ENCODE assay signal across 31 cellular contexts in the genomic region with DNA sequence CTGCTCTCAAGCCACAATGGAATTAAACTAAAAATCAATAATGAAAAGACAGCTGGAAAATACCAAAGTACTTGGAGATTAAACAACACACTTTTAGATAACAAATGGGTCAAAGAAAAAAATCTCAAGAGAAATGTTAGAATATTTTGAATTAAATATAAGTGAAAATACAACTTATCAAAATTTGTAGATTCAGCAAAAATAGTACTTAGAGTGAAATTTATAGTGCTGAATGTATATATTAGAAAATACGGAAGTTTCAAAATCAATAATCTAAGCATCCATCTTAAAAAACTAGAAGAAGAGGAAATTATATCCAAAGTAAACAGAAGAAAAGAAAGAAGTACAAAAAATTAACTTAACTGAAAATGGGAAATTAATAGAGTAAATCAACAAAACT.
"Had no signal": no experiment of that assay in that cellular context is flagged by ENCODE, and none has a peak within 500 bp of the region (broad histone marks: within the 10 kb centered on the region; RNA-seq: fewer than 3 reads in every experiment).

No MANE protein-coding gene starts in this region.

- H3K27ac Mint-ChIP-seq: activated B cell treated with CpG ODN at 0.5 μM for 24 hours; activated CD4-positive, alpha-beta memory T cell treated with anti-CD3 and anti-CD28 coated beads, Interleukin-2, amount 10 ng/mL, durations not matched to agents 7 days and 5 days; activated CD4-positive, alpha-beta T cell treated with anti-CD3 and anti-CD28 coated beads, Interleukin-2, amount 10 ng/mL, durations not matched to agents 24 days and 14 days; activated naive CD4-positive, alpha-beta T cell treated with anti-CD3 and anti-CD28 coated beads for 36 hours; activated naive CD4-positive, alpha-beta T cell treated with anti-CD3 and anti-CD28 coated beads, Interleukin-2, amount 50 U/mL, for 72 hours; activated naive CD8-positive, alpha-beta T cell treated with anti-CD3 and anti-CD28 coated beads for 36 hours; activated T-cell treated with anti-CD3 and anti-CD28 coated beads, Interleukin-2, amount 50 U/mL, for 72 hours; activated T-helper 1 cell treated with anti-CD3 and anti-CD28 coated beads, Interleukin-12 subunit alpha, Interleukin-12 subunit beta, Interleukin-2, Interleukin-4 antibody, amounts not matched to agents 30 ng/mL and 10 ng/mL and 1 ng/mL, durations not matched to agents 14 hours and 24 hours and 36 hours; activated T-helper 17 cell treated with anti-CD3 and anti-CD28 coated beads, Interleukin-2, amount 50 U/mL, for 72 hours; brain; T-cell; T-helper 17 cell had no signal

- H3K4me1 Mint-ChIP-seq: activated B cell treated with CpG ODN at 0.5 μM for 24 hours; activated CD4-positive, alpha-beta memory T cell treated with anti-CD3 and anti-CD28 coated beads, Interleukin-2, amount 10 ng/mL, durations not matched to agents 7 days and 5 days; activated CD4-positive, alpha-beta T cell treated with anti-CD3 and anti-CD28 coated beads, Interleukin-2, amount 10 ng/mL, durations not matched to agents 24 days and 14 days; activated naive CD8-positive, alpha-beta T cell treated with anti-CD3 and anti-CD28 coated beads for 36 hours; activated T-helper 17 cell treated with anti-CD3 and anti-CD28 coated beads, Interleukin-2, amount 50 U/mL, for 72 hours; T-cell; T-helper 17 cell had no signal

- H3K4me3 ChIP-seq: adrenal gland, breast epithelium had no signal

- H3K9me3 ChIP-seq: adrenal gland, breast epithelium had no signal

- H3K36me3 ChIP-seq: adrenal gland, breast epithelium had no signal

- H3K27me3 Mint-ChIP-seq: activated B cell treated with CpG ODN at 0.5 μM for 24 hours; activated CD4-positive, alpha-beta memory T cell treated with anti-CD3 and anti-CD28 coated beads, Interleukin-2, amount 10 ng/mL, durations not matched to agents 7 days and 5 days; activated CD4-positive, alpha-beta T cell treated with anti-CD3 and anti-CD28 coated beads, Interleukin-2, amount 10 ng/mL, durations not matched to agents 24 days and 14 days; activated naive CD8-positive, alpha-beta T cell treated with anti-CD3 and anti-CD28 coated beads for 36 hours; activated T-helper 17 cell treated with anti-CD3 and anti-CD28 coated beads, Interleukin-2, amount 50 U/mL, for 72 hours; brain; T-cell; T-helper 17 cell had no signal

- DNase-seq: activated B cell treated with CpG ODN at 0.5 μM for 24 hours; activated CD4-positive, alpha-beta memory T cell treated with anti-CD3 and anti-CD28 coated beads, Interleukin-2, amount 10 ng/mL, durations not matched to agents 7 days and 5 days; activated CD4-positive, alpha-beta T cell treated with anti-CD3 and anti-CD28 coated beads for 4 hours; activated CD4-positive, alpha-beta T cell treated with anti-CD3 and anti-CD28 coated beads, Interleukin-2, amount 10 ng/mL, durations not matched to agents 24 days and 14 days; activated CD4-positive, alpha-beta T cell treated with anti-CD3 and anti-CD28 coated beads, Interleukin-2, amount 50 U/mL, for 48 hours; activated CD4-positive, CD25-positive, alpha-beta regulatory T cell treated with anti-CD3 and anti-CD28 coated beads, Interleukin-2, amount 50 U/mL, for 72 hours; activated CD8-positive, alpha-beta memory T cell treated with anti-CD3 and anti-CD28 coated beads, Interleukin-2, amount 50 U/mL, for 4 hours; activated effector memory CD4-positive, alpha-beta T cell treated with anti-CD3 and anti-CD28 coated beads, Interleukin-2, amount 50 U/mL, for 16 hours; activated gamma-delta T cell treated with Interleukin-2 at 50 U/mL for 16 hours; activated naive CD4-positive, alpha-beta T cell; activated naive CD4-positive, alpha-beta T cell treated with anti-CD3 and anti-CD28 coated beads for 36 hours; activated naive CD4-positive, alpha-beta T cell treated with anti-CD3 and anti-CD28 coated beads, Interleukin-2, amount 50 U/mL, for 16 hours; activated naive CD8-positive, alpha-beta T cell treated with anti-CD3 and anti-CD28 coated beads for 36 hours; activated T-cell treated with anti-CD3 and anti-CD28 coated beads for 4 hours; activated T-cell treated with anti-CD3 and anti-CD28 coated beads, Interleukin-2, amount 50 U/mL, for 1 hour; activated T-cell treated with anti-CD3 and anti-CD28 coated beads, Interleukin-2, amount 50 U/mL, for 4 hours; activated T-cell treated with anti-CD3 and anti-CD28 coated beads, Interleukin-2, amount 50 U/mL, for 72 hours; adrenal gland; amniotic stem cell; aorta; central memory CD4-positive, alpha-beta T cell; T-cell; T-helper 17 cell had no signal

- H3K27me3 ChIP-seq: adrenal gland, breast epithelium had no signal

- H3K9me3 Mint-ChIP-seq: activated CD4-positive, alpha-beta memory T cell treated with anti-CD3 and anti-CD28 coated beads, Interleukin-2, amount 10 ng/mL, durations not matched to agents 7 days and 5 days; activated CD4-positive, alpha-beta T cell treated with anti-CD3 and anti-CD28 coated beads, Interleukin-2, amount 10 ng/mL, durations not matched to agents 24 days and 14 days; activated T-helper 1 cell treated with anti-CD3 and anti-CD28 coated beads, Interleukin-12 subunit alpha, Interleukin-12 subunit beta, Interleukin-2, Interleukin-4 antibody, amounts not matched to agents 30 ng/mL and 10 ng/mL and 1 ng/mL, durations not matched to agents 14 hours and 24 hours and 36 hours had no signal

- FAIRE-seq: astrocyte, TTC549 had no signal

- H3K36me3 Mint-ChIP-seq: activated naive CD4-positive, alpha-beta T cell treated with anti-CD3 and anti-CD28 coated beads, Interleukin-2, amount 50 U/mL, for 72 hours; activated naive CD8-positive, alpha-beta T cell treated with anti-CD3 and anti-CD28 coated beads for 36 hours; brain; T-cell had no signal

- H3K4me3 Mint-ChIP-seq: activated B cell treated with CpG ODN at 0.5 μM for 24 hours; activated CD4-positive, alpha-beta memory T cell treated with anti-CD3 and anti-CD28 coated beads, Interleukin-2, amount 10 ng/mL, durations not matched to agents 7 days and 5 days; activated CD4-positive, alpha-beta T cell treated with anti-CD3 and anti-CD28 coated beads, Interleukin-2, amount 10 ng/mL, durations not matched to agents 24 days and 14 days; activated naive CD4-positive, alpha-beta T cell treated with anti-CD3 and anti-CD28 coated beads for 36 hours; activated naive CD8-positive, alpha-beta T cell treated with anti-CD3 and anti-CD28 coated beads for 36 hours; activated T-cell treated with anti-CD3 and anti-CD28 coated beads, Interleukin-2, amount 50 U/mL, for 4 hours; activated T-cell treated with anti-CD3 and anti-CD28 coated beads, Interleukin-2, amount 50 U/mL, for 72 hours; activated T-helper 1 cell treated with anti-CD3 and anti-CD28 coated beads, Interleukin-12 subunit alpha, Interleukin-12 subunit beta, Interleukin-2, Interleukin-4 antibody, amounts not matched to agents 30 ng/mL and 10 ng/mL and 1 ng/mL, durations not matched to agents 14 hours and 24 hours and 36 hours; activated T-helper 17 cell treated with anti-CD3 and anti-CD28 coated beads, Interleukin-2, amount 50 U/mL, for 72 hours; brain; T-cell; T-helper 17 cell had no signal

- H3K4me1 ChIP-seq: breast epithelium had no signal

- ATAC-seq: activated naive CD4-positive, alpha-beta T cell treated with anti-CD3 and anti-CD28 coated beads, Interleukin-2, amount 50 U/mL, for 72 hours; activated T-cell treated with anti-CD3 and anti-CD28 coated beads, Interleukin-2, amount 50 U/mL, for 4 hours; activated T-cell treated with anti-CD3 and anti-CD28 coated beads, Interleukin-2, amount 50 U/mL, for 72 hours; activated T-helper 17 cell treated with anti-CD3 and anti-CD28 coated beads, Interleukin-2, amount 50 U/mL, for 72 hours; T-cell; T-helper 17 cell had no signal

- H3K27ac ChIP-seq: adrenal gland, breast epithelium, VCaP had no signal
